Comparison of ENCODE assay signal across 1 cellular context in genomic region chr21:32370971-32371766, GRCh38.
TF ChIP-seq lines count a peak whose summit lies in the region.

No MANE protein-coding gene starts in this region.

TF ChIP-seq in HEK293, 187 proteins besides CTCF, POLR2A, EP300 and RAD21 (continued from another document and continues in another):
- TF ChIP-seq ZNF202 (tag by site-specific recombination; IDR thresholded peaks at IDR 0.05; ENCODE audit: borderline replicate concordance), result no peak
- TF ChIP-seq YY2 (tag by site-specific recombination; IDR thresholded peaks at IDR 0.05), result 0 out of 2 replicates have a peak, but pooled peaks have one; percentile 17
- no peak for TF ChIP-seq ZNF433 (tag by site-specific recombination; IDR thresholded peaks at IDR 0.05; ENCODE audit: low read depth)
- TF ChIP-seq ZBTB20 (tag by site-specific recombination; IDR thresholded peaks at IDR 0.05), result peak; percentile 61
- TF ChIP-seq ZNF580 (tag by site-specific recombination; IDR thresholded peaks at IDR 0.05), result no peak
- no peak for TF ChIP-seq ZNF664 (tag by site-specific recombination; IDR thresholded peaks at IDR 0.05)
- TF ChIP-seq ZNF629 (tag by site-specific recombination; IDR thresholded peaks at IDR 0.05), result peak; percentile 95
- no peak for TF ChIP-seq ZNF658 (tag by site-specific recombination; IDR thresholded peaks at IDR 0.05)
- 0 out of 2 replicates have a peak, but pooled peaks have one; percentile 8 for TF ChIP-seq PRDM10 (tag by site-specific recombination; IDR thresholded peaks at IDR 0.05)
- no peak for TF ChIP-seq GLIS1 (tag by site-specific recombination; IDR thresholded peaks at IDR 0.05)
- TF ChIP-seq SP2 (tag by site-specific recombination; IDR thresholded peaks at IDR 0.05), result peak; percentile 43
- TF ChIP-seq ZNF18 (tag by site-specific recombination; IDR thresholded peaks at IDR 0.05), result no peak
- TF ChIP-seq BCL6B (tag by site-specific recombination; IDR thresholded peaks at IDR 0.05), result no peak
- TF ChIP-seq ZSCAN4 (tag by site-specific recombination; IDR thresholded peaks at IDR 0.05), result no peak
- TF ChIP-seq PATZ1 (tag by site-specific recombination; IDR thresholded peaks at IDR 0.05), result peak; percentile 12; the same call in 1 of the 2 replicates
- TF ChIP-seq PRDM6 (tag by site-specific recombination; IDR thresholded peaks at IDR 0.05), result peak; percentile 98
- no peak for TF ChIP-seq ZNF280C (tag by site-specific recombination; IDR thresholded peaks at IDR 0.05)
- no peak for TF ChIP-seq ZNF600 (tag by site-specific recombination; IDR thresholded peaks at IDR 0.05)
- peak; percentile 34; the same call in 1 of the 2 replicates for TF ChIP-seq HIC1 (tag by site-specific recombination; IDR thresholded peaks at IDR 0.05)
- TF ChIP-seq BCL11A (tag by site-specific recombination; IDR thresholded peaks at IDR 0.05; ENCODE audit: low read depth), result peak; percentile 88
- TF ChIP-seq ZNF660 (tag by site-specific recombination; IDR thresholded peaks at IDR 0.05), result no peak
- TF ChIP-seq SP3 (tag by site-specific recombination; IDR thresholded peaks at IDR 0.05), result no peak
- no peak for TF ChIP-seq PBX3 (CRISPR knock-in tag; IDR thresholded peaks at IDR 0.05)
- TF ChIP-seq ZNF830 (tag by site-specific recombination; IDR thresholded peaks at IDR 0.05; ENCODE audit: low read depth), result no peak
- TF ChIP-seq ZFP69B (tag by site-specific recombination; IDR thresholded peaks at IDR 0.05), result no peak
- peak; percentile 49; the same call in 1 of the 2 replicates for TF ChIP-seq TSHZ1 (tag by site-specific recombination; IDR thresholded peaks at IDR 0.05; ENCODE audit: borderline replicate concordance)
- TF ChIP-seq ZNF513 (tag by site-specific recombination; IDR thresholded peaks at IDR 0.05), result no peak
- TF ChIP-seq KLF16 (tag by site-specific recombination; IDR thresholded peaks at IDR 0.05), result 0 out of 2 replicates have a peak, but pooled peaks have one; percentile 52
- TF ChIP-seq ZBTB17 (tag by site-specific recombination; IDR thresholded peaks at IDR 0.05), result peak; percentile 57
- TF ChIP-seq ZNF16 (tag by site-specific recombination; IDR thresholded peaks at IDR 0.05; ENCODE audit: low read depth), result no peak
